Comparison of ENCODE assay signal across 1 cellular context in genomic region chr10:95477175-95477520, GRCh38.
TF ChIP-seq lines count a peak whose summit lies in the region.

No MANE protein-coding gene starts in this region.

TF ChIP-seq in HepG2, 621 proteins besides CTCF, POLR2A, EP300 and RAD21 (continued from another document):
- TF ChIP-seq ZNF687 (CRISPR knock-in tag; IDR thresholded peaks at IDR 0.05) (peak; percentile 55), PHF20 (CRISPR knock-in tag; IDR thresholded peaks at IDR 0.05) (no peak), ZNF782 (CRISPR knock-in tag; IDR thresholded peaks at IDR 0.05; ENCODE audit: borderline replicate concordance) (no peak), HIVEP1 (CRISPR knock-in tag; IDR thresholded peaks at IDR 0.05) (0 out of 2 replicates have a peak, but pooled peaks have one; percentile 26), MBNL3 (CRISPR knock-in tag; conservative IDR thresholded peaks at IDR 0.05) (no peak)
- TF ChIP-seq, protein P1, sequence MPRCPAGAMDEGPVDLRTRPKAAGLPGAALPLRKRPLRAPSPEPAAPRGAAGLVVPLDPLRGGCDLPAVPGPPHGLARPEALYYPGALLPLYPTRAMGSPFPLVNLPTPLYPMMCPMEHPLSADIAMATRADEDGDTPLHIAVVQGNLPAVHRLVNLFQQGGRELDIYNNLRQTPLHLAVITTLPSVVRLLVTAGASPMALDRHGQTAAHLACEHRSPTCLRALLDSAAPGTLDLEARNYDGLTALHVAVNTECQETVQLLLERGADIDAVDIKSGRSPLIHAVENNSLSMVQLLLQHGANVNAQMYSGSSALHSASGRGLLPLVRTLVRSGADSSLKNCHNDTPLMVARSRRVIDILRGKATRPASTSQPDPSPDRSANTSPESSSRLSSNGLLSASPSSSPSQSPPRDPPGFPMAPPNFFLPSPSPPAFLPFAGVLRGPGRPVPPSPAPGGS (CRISPR knock-in tag; IDR thresholded peaks at IDR 0.05) = no peak
- TF ChIP-seq, protein P2, sequence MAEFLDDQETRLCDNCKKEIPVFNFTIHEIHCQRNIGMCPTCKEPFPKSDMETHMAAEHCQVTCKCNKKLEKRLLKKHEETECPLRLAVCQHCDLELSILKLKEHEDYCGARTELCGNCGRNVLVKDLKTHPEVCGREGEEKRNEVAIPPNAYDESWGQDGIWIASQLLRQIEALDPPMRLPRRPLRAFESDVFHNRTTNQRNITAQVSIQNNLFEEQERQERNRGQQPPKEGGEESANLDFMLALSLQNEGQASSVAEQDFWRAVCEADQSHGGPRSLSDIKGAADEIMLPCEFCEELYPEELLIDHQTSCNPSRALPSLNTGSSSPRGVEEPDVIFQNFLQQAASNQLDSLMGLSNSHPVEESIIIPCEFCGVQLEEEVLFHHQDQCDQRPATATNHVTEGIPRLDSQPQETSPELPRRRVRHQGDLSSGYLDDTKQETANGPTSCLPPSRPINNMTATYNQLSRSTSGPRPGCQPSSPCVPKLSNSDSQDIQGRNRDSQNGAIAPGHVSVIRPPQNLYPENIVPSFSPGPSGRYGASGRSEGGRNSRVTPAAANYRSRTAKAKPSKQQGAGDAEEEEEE (CRISPR knock-in tag; IDR thresholded peaks at IDR 0.05; ENCODE audit: borderline replicate concordance) = no peak
